Comparison of ENCODE assay signal across 8 cellular contexts in the genomic region with DNA sequence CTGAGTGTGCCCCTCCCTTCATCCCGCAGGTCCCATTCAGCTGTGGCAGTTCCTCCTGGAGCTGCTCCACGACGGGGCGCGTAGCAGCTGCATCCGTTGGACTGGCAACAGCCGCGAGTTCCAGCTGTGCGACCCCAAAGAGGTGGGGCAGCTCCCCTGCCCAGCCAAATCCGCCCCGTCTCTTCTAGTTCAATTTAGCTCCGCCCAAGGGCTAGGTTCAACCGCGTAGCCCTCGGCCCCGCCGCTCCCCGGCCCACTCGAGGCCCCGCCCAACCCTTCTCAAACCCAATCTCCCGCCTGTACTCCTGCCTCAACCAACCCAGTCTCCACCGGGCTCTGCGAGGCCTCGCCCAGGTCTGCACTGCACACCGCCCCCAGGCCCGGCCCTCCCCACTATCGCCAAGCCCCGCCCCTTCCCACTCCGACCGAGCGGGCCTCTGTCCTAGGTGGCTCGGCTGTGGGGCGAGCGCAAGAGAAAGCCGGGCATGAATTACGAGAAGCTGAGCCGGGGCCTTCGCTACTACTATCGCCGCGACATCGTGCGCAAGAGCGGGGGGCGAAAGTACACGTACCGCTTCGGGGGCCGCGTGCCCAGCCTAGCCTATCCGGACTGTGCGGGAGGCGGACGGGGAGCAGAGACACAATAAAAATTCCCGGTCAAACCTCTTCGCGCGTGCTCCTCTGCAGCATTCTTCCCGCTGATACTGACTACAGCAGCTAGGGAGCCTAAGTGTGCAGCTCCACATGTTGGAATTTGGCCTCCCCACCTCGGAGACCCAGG.
DNase-seq lines count a peak whose midpoint lies in the region; ATAC-seq and TF ChIP-seq lines count a peak whose summit lies in the region.

No MANE protein-coding gene starts in this region.

- TF ChIP-seq POLR2A in GM15510 (IDR thresholded peaks at IDR 0.05; ENCODE audit: borderline replicate concordance, extremely low read depth, insufficient read length): peak; percentile 40

- no peak for TF ChIP-seq CTCF in astrocyte of the cerebellum (IDR thresholded peaks at IDR 0.05; ENCODE audit: low read depth, low read length, missing control alignments)

- in situ Hi-C loops in astrocyte of the cerebellum (cut with HindIII; ENCODE audit: low sequenced_read_pairs): no loop called here

- H3K4me3 ChIP-seq in astrocyte of the cerebellum (ENCODE audit: low read depth, low read length): peak overlapping the region; percentile 52

- peak; percentile 74 for ATAC-seq in HG02885 (IDR thresholded peaks at IDR 0.05; ENCODE audit: poor library complexity, unreplicated experiment)

- DNase-seq in NCI-H1930 (lab: John Stamatoyannopoulos, UW): peak; percentile 88 to 89
- DNase-seq in T-helper 9 cell: peak; percentile 90
- peak; percentile 73 for DNase-seq in astrocyte of the cerebellum (ENCODE audit: low read depth)
- peak; percentile 50 to 64 for DNase-seq in hippocampal formation (lab: John Stamatoyannopoulos, UW)
- peak; percentile 80 for DNase-seq in retina
- DNase-seq in KG1 (lab: John Stamatoyannopoulos, UW): no peak
